16 cellular contexts compared by ENCODE assay signal in the genomic region with DNA sequence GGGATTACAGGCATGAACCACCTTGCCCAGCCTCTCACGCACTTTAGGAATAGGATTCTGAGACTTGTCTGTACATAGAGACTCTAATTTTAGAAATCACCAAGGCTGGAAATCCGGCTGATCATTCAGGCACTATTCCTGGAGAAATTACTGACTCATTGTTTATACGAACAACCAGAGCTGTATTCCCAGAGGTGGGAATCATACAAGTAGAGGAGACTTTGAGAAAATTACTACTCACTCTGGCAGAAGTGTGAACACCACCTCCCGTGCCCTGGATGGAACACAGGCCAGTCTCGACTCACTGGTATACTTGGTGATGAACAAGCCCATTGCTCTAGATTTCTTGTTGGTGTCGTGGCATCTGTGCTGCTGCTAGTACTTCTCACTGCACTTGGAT. TPM values are rescaled to one million over a fixed set of nuclear protein-coding genes. Genes with fewer than 3 reads are reported as not detected.
DNase-seq lines count a peak whose midpoint lies in the region; ATAC-seq and TF ChIP-seq lines count a peak whose summit lies in the region.
"Had no signal": no experiment of that assay in that cellular context is flagged by ENCODE, and none has a peak within 500 bp of the region (broad histone marks: within the 10 kb centered on the region; RNA-seq: fewer than 3 reads in every experiment).

No MANE protein-coding gene starts in this region.

- no TSS peak for BruUV-seq in MCF 10A (replicated peaks; lab: Mats Ljungman, UMichigan)

- peak overlapping the region; percentile 40 for H3K56ac ChIP-seq in mesendoderm (ENCODE audit: low read length)

- no peak overlapping the region for H3K9ac ChIP-seq in mesendoderm (ENCODE audit: low read length)

- H3K27me3 Mint-ChIP-seq in MCF 10A (ENCODE audit: insufficient read depth, unreplicated experiment) (no peaks in the 10 kb centered on the region), chondrocyte (ENCODE audit: low read depth) (no peaks in the 10 kb centered on the region)
- H3K27me3 Mint-ChIP-seq: activated CD4-positive, alpha-beta memory T cell treated with anti-CD3 and anti-CD28 coated beads for 36 hours had no signal

- ATAC-seq in HG02623 (IDR thresholded peaks at IDR 0.05; ENCODE audit: unreplicated experiment) (no peak), upper lobe of right lung (no peak)

- H3K36me3 Mint-ChIP-seq in MCF 10A (ENCODE audit: insufficient read depth, unreplicated experiment) (no peaks in the 10 kb centered on the region), chondrocyte (ENCODE audit: low read depth) (no peaks in the 10 kb centered on the region)
- H3K36me3 Mint-ChIP-seq: activated CD4-positive, alpha-beta memory T cell treated with anti-CD3 and anti-CD28 coated beads for 36 hours had no signal

- H3K27ac ChIP-seq in breast epithelium (no peak overlapping the region), mesendoderm (ENCODE audit: low read depth, low read length) (no peak overlapping the region), tibial artery (peak overlapping the region; percentile 47 to 52), upper lobe of right lung (no peak overlapping the region)
- H3K27ac ChIP-seq: 22Rv1 had no signal

- H3K4me3 ChIP-seq in breast epithelium (no peak overlapping the region), mesendoderm (ENCODE audit: low read length) (no peak overlapping the region), tibial artery (no peak overlapping the region), upper lobe of right lung (no peak overlapping the region)

- H2BK15ac ChIP-seq in mesendoderm (replicated peaks; ENCODE audit: low read depth): peak overlapping the region; percentile 20

- CTCF ChIA-PET in MCF 10A (lab: Yijun Ruan, JAX): interaction anchor here (0.6 kb wide), 1 partner anchor 194 kb away, joined by 4 read pairs; no protein-coding TSS in a partner anchor

- H3K9me3 ChIP-seq in breast epithelium: no peaks in the 10 kb centered on the region
- H3K9me3 ChIP-seq in tibial artery: no peaks in the 10 kb centered on the region
- H3K9me3 ChIP-seq in upper lobe of right lung: no peaks in the 10 kb centered on the region

- H2BK5ac ChIP-seq in mesendoderm (ENCODE audit: low read length): no peak overlapping the region

- TF ChIP-seq CTCF in MCF 10A (IDR thresholded peaks at IDR 0.05; ENCODE audit: unreplicated experiment): no peak
- TF ChIP-seq CTCF in breast epithelium (IDR thresholded peaks at IDR 0.05): no peak
- TF ChIP-seq CTCF in chondrocyte (IDR thresholded peaks at IDR 0.05): no peak
- no peak for TF ChIP-seq CTCF in tibial artery (IDR thresholded peaks at IDR 0.05)
- TF ChIP-seq CTCF in upper lobe of right lung (IDR thresholded peaks at IDR 0.05): no peak

- H3K4me1 Mint-ChIP-seq in MCF 10A (ENCODE audit: insufficient read depth, unreplicated experiment) (no peaks in the 10 kb centered on the region), chondrocyte (ENCODE audit: low read depth) (peaks cover 24% of the 10 kb centered on the region)

- H3K27me3 ChIP-seq in breast epithelium (no peaks in the 10 kb centered on the region), mesendoderm (ENCODE audit: insufficient read depth, low read length, poor library complexity) (no peaks in the 10 kb centered on the region), tibial artery (no peaks in the 10 kb centered on the region), upper lobe of right lung (no peaks in the 10 kb centered on the region)

- peak; percentile 24 for DNase-seq in MCF 10A (ENCODE audit: unreplicated experiment)
- no peak for DNase-seq in breast epithelium (ENCODE audit: low spot score in 2 of 2)
- DNase-seq in chondrocyte (ENCODE audit: low spot score): no peak
- DNase-seq in mesendoderm: no peak
- DNase-seq in tibial artery: peak in 1 of 2 donors; percentile 69
- no peak for DNase-seq in DMS153 treated with DMSO at 0.1 percent for 48 hours (lab: John Stamatoyannopoulos, UW; ENCODE audit: unreplicated experiment)
- no peak for DNase-seq in upper lobe of right lung
- DNase-seq: activated CD4-positive, alpha-beta memory T cell treated with anti-CD3 and anti-CD28 coated beads for 36 hours; effector memory CD4-positive, alpha-beta T cell; islet precursor cell; SHP77; stimulated activated CD4-positive, alpha-beta T cell treated with anti-CD3 and anti-CD28 coated beads, Interleukin-4, amount 100 ng/mL, for 1 hour; T1000 had no signal

- H3K4me2 ChIP-seq in mesendoderm (ENCODE audit: low read length): no peak overlapping the region

- no peaks in the 10 kb centered on the region for H3K4me1 ChIP-seq in breast epithelium
- peaks cover 14% of the 10 kb centered on the region for H3K4me1 ChIP-seq in mesendoderm (ENCODE audit: control insufficient read depth, low read depth, low read length)
- peaks cover 0 to 20% (median 16%) of the 10 kb centered on the region in 4 donors for H3K4me1 ChIP-seq in tibial artery
- no peaks in the 10 kb centered on the region for H3K4me1 ChIP-seq in upper lobe of right lung

- WGBS in mesendoderm (ENCODE audit: extremely low coverage, insufficient coverage, low lambda C conversion rate): no CpG with 5 or more reads among the region's 6 CpGs

- H3K4ac ChIP-seq in mesendoderm (ENCODE audit: low read depth, low read length): no peak overlapping the region

- H3K4me3 Mint-ChIP-seq in MCF 10A (ENCODE audit: unreplicated experiment): no peak overlapping the region
- no peak overlapping the region for H3K4me3 Mint-ChIP-seq in chondrocyte (ENCODE audit: unreplicated experiment)
- H3K4me3 Mint-ChIP-seq: activated CD4-positive, alpha-beta memory T cell treated with anti-CD3 and anti-CD28 coated beads for 36 hours; activated T-helper 1 cell treated with anti-CD3 and anti-CD28 coated beads, Interleukin-12 subunit alpha, Interleukin-12 subunit beta, Interleukin-2, Interleukin-4 antibody, amounts not matched to agents 30 ng/mL and 10 ng/mL and 1 ng/mL, durations not matched to agents 14 hours and 24 hours and 36 hours had no signal

- H3K27ac Mint-ChIP-seq in MCF 10A (ENCODE audit: low read depth, unreplicated experiment) (no peak overlapping the region), chondrocyte (ENCODE audit: unreplicated experiment) (peak overlapping the region; percentile 90)
- H3K27ac Mint-ChIP-seq: activated CD4-positive, alpha-beta memory T cell treated with anti-CD3 and anti-CD28 coated beads for 36 hours; activated T-helper 1 cell treated with anti-CD3 and anti-CD28 coated beads, Interleukin-12 subunit alpha, Interleukin-12 subunit beta, Interleukin-2, Interleukin-4 antibody, amounts not matched to agents 30 ng/mL and 10 ng/mL and 1 ng/mL, durations not matched to agents 14 hours and 24 hours and 36 hours had no signal

- H3K36me3 ChIP-seq in breast epithelium (no peaks in the 10 kb centered on the region), mesendoderm (ENCODE audit: control insufficient read depth, insufficient read depth, low read length) (no peaks in the 10 kb centered on the region), tibial artery (no peaks in the 10 kb centered on the region), upper lobe of right lung (no peaks in the 10 kb centered on the region)

- no peak overlapping the region for H2BK120ac ChIP-seq in mesendoderm (ENCODE audit: low read depth, low read length)

- POLR2A ChIA-PET in MCF 10A (lab: Yijun Ruan, JAX): no interaction called here

- H4K5ac ChIP-seq in mesendoderm (ENCODE audit: low read length): no peak overlapping the region

- no peaks in the 10 kb centered on the region for H3K79me1 ChIP-seq in mesendoderm (ENCODE audit: low read length)

- no peak overlapping the region for H3K18ac ChIP-seq in mesendoderm (ENCODE audit: low read length)

- H3K9me3 Mint-ChIP-seq in MCF 10A (ENCODE audit: unreplicated experiment) (no peaks in the 10 kb centered on the region), chondrocyte (ENCODE audit: low read depth) (peaks cover 3% of the 10 kb centered on the region)

- H3K23ac ChIP-seq in mesendoderm (ENCODE audit: low read length): no peak overlapping the region

- TF ChIP-seq POLR2A in breast epithelium (IDR thresholded peaks at IDR 0.05): no peak

- intact Hi-C loops in MCF 10A (cut with micrococcal nuclease) (no loop called here), breast epithelium (cut with DNase I; ENCODE audit: low total_unique reads) (no loop called here), tibial artery (cut with DNase I; ENCODE audit: low total_unique reads) (loop anchor here (10.0 kb wide), 1 partner anchor 148 kb away; a partner anchor contains a TSS), upper lobe of right lung (cut with DNase I) (no loop called here)

- H4K8ac ChIP-seq in mesendoderm (ENCODE audit: low read depth, low read length): no peak overlapping the region

- no peaks in the 10 kb centered on the region for H3K79me2 ChIP-seq in mesendoderm (ENCODE audit: control insufficient read depth, insufficient read depth, low read length)

- H2AK5ac ChIP-seq in mesendoderm (ENCODE audit: low read length): peak overlapping the region; percentile 40

RNA-seq across cellular contexts. Expression of a gene that starts 5.8 kb away (rescaled TPM):
- 19.6 and 21.1 TPM in 2 replicates for total RNA-seq in MCF 10A (2022)
- 10 to 100 TPM; 15.7 to 20.3 (median 20.1) TPM for total RNA-seq in breast epithelium
- total RNA-seq in chondrocyte: 15.2 to 17.8 TPM (median 15.3 TPM) in 3 replicates
- 31.3 TPM for polyA plus RNA-seq in mesendoderm (2013, experiment 1 of 2)
- polyA plus RNA-seq in mesendoderm (2013, experiment 2 of 2): 30.6 TPM
- total RNA-seq in upper lobe of right lung: 14.2 TPM

Comparison
In these comparisons a context has a peak if more than half of its experiments do, and no peak if none do; other contexts are left out.
1. H3K27ac ChIP-seq: peak in tibial artery (2 of 2); none in breast epithelium (0 of 2), mesendoderm (single experiment) and upper lobe of right lung (single experiment).